Comparison of ENCODE assay signal across 11 cellular contexts in the genomic region with DNA sequence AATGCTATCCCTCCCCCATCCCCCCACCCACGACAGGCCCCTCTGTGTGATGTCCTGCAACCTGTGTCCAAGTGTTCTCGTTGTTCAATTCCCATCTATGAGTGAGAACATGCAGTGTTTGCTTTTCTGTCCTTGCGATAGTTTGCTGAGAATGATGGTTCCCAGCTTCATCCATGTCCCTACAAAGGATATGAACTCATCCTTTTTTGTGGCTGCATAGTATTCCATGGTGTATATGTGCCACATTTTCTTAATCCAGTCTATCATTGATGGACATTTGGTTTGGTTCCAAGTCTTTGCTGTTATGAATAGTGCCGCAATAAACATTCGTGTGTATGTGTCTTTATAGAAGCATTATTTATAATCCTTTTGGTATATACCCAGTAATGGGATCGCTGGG. TPM values are rescaled to one million over a fixed set of nuclear protein-coding genes. Genes with fewer than 3 reads are reported as not detected.
"Had no signal": no experiment of that assay in that cellular context is flagged by ENCODE, and none has a peak within 500 bp of the region (broad histone marks: within the 10 kb centered on the region; RNA-seq: fewer than 3 reads in every experiment).

No MANE protein-coding gene starts in this region.

RNA-seq across cellular contexts. Expression of gene TAS2R7, which starts 59.0 kb away (rescaled TPM):
- total RNA-seq: OCI-LY7, PC-3, PC-9, Peyer's patch, Right ventricle myocardium inferior, Right ventricle myocardium superior, RPMI7951, SJSA1, SK-MEL-5, T-cell had no signal
- polyA plus RNA-seq: SK-N-SH had no signal
